ENCODE assay signal across 8 cellular contexts in genomic region chr12:123364532-123365140, GRCh38. TPM values are rescaled to one million over a fixed set of nuclear protein-coding genes. Genes with fewer than 3 reads are reported as not detected.
DNase-seq lines count a peak whose midpoint lies in the region; ATAC-seq and TF ChIP-seq lines count a peak whose summit lies in the region.

Gene SBNO1, minus strand, starts transcription at chr12:123364847. Its CDS starts 14,406 bp downstream, at chr12:123350441.

- H3K4me3 ChIP-seq in Jurkat, Clone E6-1 (ENCODE audit: low read length) = peak within 1 kb of the TSS; percentile 93
- peak within 1 kb of the TSS; percentile 82 for H3K4me3 ChIP-seq in PC-9

- peaks cover 19% of the 10 kb centered on the region for H3K4me1 Mint-ChIP-seq in activated T-helper 1 cell treated with anti-CD3 and anti-CD28 coated beads, Interleukin-12 subunit alpha, Interleukin-12 subunit beta, Interleukin-2, Interleukin-4 antibody, amounts not matched to agents 30 ng/mL and 10 ng/mL and 1 ng/mL, durations not matched to agents 14 hours and 24 hours and 36 hours (ENCODE audit: low read depth)
- H3K4me1 Mint-ChIP-seq in naive thymus-derived CD8-positive, alpha-beta T cell = peaks cover 11 to 36% (median 29%) of the 10 kb centered on the region in 4 donors

- peaks cover 14% of the 10 kb centered on the region for H3K4me1 ChIP-seq in PC-9 (replicated peaks; ENCODE audit: insufficient read depth)

- peak; percentile 35 for ATAC-seq in GM21515 (IDR thresholded peaks at IDR 0.05; ENCODE audit: unreplicated experiment)
- ATAC-seq in naive thymus-derived CD8-positive, alpha-beta T cell = peak; percentile 55 to 57

- peaks cover 31% of the 10 kb centered on the region for H4K20me1 ChIP-seq in PC-9 (ENCODE audit: insufficient read depth)

- no peaks in the 10 kb centered on the region for H3K27me3 ChIP-seq in PC-9 (ENCODE audit: insufficient read depth, low read depth)

- peak within 1 kb of the TSS; percentile 96 for H3K27ac Mint-ChIP-seq in activated T-helper 1 cell treated with anti-CD3 and anti-CD28 coated beads, Interleukin-12 subunit alpha, Interleukin-12 subunit beta, Interleukin-2, Interleukin-4 antibody, amounts not matched to agents 30 ng/mL and 10 ng/mL and 1 ng/mL, durations not matched to agents 14 hours and 24 hours and 36 hours
- H3K27ac Mint-ChIP-seq in naive thymus-derived CD8-positive, alpha-beta T cell = peak within 1 kb of the TSS; percentile 92 to 97 (median 96)

- no peaks in the 10 kb centered on the region for H3K27me3 Mint-ChIP-seq in activated T-helper 1 cell treated with anti-CD3 and anti-CD28 coated beads, Interleukin-12 subunit alpha, Interleukin-12 subunit beta, Interleukin-2, Interleukin-4 antibody, amounts not matched to agents 30 ng/mL and 10 ng/mL and 1 ng/mL, durations not matched to agents 14 hours and 24 hours and 36 hours (ENCODE audit: insufficient read depth)
- no peaks in the 10 kb centered on the region for H3K27me3 Mint-ChIP-seq in naive thymus-derived CD8-positive, alpha-beta T cell

- peak within 1 kb of the TSS; percentile 98 for H3K4me2 ChIP-seq in PC-9

- BruUV-seq in PC-9 (replicated peaks; lab: Mats Ljungman, UMichigan) = no TSS peak

- no peak for TF ChIP-seq CTCF in PC-9 (conservative IDR thresholded peaks at IDR 0.05)

- peak within 1 kb of the TSS; percentile 93 for H3K4me3 Mint-ChIP-seq in activated T-helper 1 cell treated with anti-CD3 and anti-CD28 coated beads, Interleukin-12 subunit alpha, Interleukin-12 subunit beta, Interleukin-2, Interleukin-4 antibody, amounts not matched to agents 30 ng/mL and 10 ng/mL and 1 ng/mL, durations not matched to agents 14 hours and 24 hours and 36 hours
- peak within 1 kb of the TSS; percentile 86 to 97 (median 93) for H3K4me3 Mint-ChIP-seq in naive thymus-derived CD8-positive, alpha-beta T cell

- no peaks in the 10 kb centered on the region for H3K9me3 Mint-ChIP-seq in activated T-helper 1 cell treated with anti-CD3 and anti-CD28 coated beads, Interleukin-12 subunit alpha, Interleukin-12 subunit beta, Interleukin-2, Interleukin-4 antibody, amounts not matched to agents 30 ng/mL and 10 ng/mL and 1 ng/mL, durations not matched to agents 14 hours and 24 hours and 36 hours
- H3K9me3 Mint-ChIP-seq in naive thymus-derived CD8-positive, alpha-beta T cell = no peaks in the 10 kb centered on the region

- POLR2A ChIA-PET in PC-9 (lab: Charles Lee; ENCODE audit: unreplicated experiment) = interaction anchor here (0.6 to 1.5 kb wide), 4 partner anchors 19 to 1470 kb away, joined by 4 to 17 read pairs (median 6); partner anchors contain the start of gene KMT5A
- POLR2A ChIA-PET in naive thymus-derived CD8-positive, alpha-beta T cell (lab: Charles Lee) = interaction anchor here (0.6 to 5.7 kb wide), 18 partner anchors 9 to 1575 kb away, joined by 3 to 72 read pairs (median 4); partner anchors contain the start of genes KMT5A, KNTC1, MPHOSPH9 and MTRFR

- no peaks in the 10 kb centered on the region for H3K9me2 ChIP-seq in PC-9 (ENCODE audit: insufficient read depth)

- peaks cover 13% of the 10 kb centered on the region; the same call in 1 of the 2 replicates for H3F3A ChIP-seq in PC-9 (ENCODE audit: insufficient read depth, low read depth)

- CTCF ChIA-PET in PC-9 (lab: Charles Lee) = interaction anchor here (0.6 to 1.7 kb wide), 2 partner anchors 13 to 194 kb away, joined by 8 to 9 read pairs; no protein-coding TSS in a partner anchor

- DNase-seq in COLO829 (ENCODE audit: low spot score) = peak; percentile 87
- peak; percentile 85 for DNase-seq in Jurkat, Clone E6-1 (ENCODE audit: low read depth, low spot score)
- peak in 1 of 2 experiments; percentile 82 for DNase-seq in PC-9
- DNase-seq in activated T-helper 1 cell treated with anti-CD3 and anti-CD28 coated beads, Interleukin-12 subunit alpha, Interleukin-12 subunit beta, Interleukin-2, Interleukin-4 antibody, amounts not matched to agents 30 ng/mL and 10 ng/mL and 1 ng/mL, durations not matched to agents 14 hours and 24 hours and 36 hours (ENCODE audit: low spot score) = peak; percentile 82
- DNase-seq in fibroblast of gingiva (ENCODE audit: low read depth) = peak; percentile 85
- DNase-seq in naive thymus-derived CD8-positive, alpha-beta T cell = peak in 9 of 10 donors; percentile 82 to 96 (median 92)
- DNase-seq in stimulated activated naive CD4-positive, alpha-beta T cell (lab: John Stamatoyannopoulos, UW) = peak; percentile 90 to 100 (median 96)

- H3K36me3 Mint-ChIP-seq in activated T-helper 1 cell treated with anti-CD3 and anti-CD28 coated beads, Interleukin-12 subunit alpha, Interleukin-12 subunit beta, Interleukin-2, Interleukin-4 antibody, amounts not matched to agents 30 ng/mL and 10 ng/mL and 1 ng/mL, durations not matched to agents 14 hours and 24 hours and 36 hours (ENCODE audit: low read depth) = no peaks in the 10 kb centered on the region
- no peaks in the 10 kb centered on the region for H3K36me3 Mint-ChIP-seq in naive thymus-derived CD8-positive, alpha-beta T cell

- no peaks in the 10 kb centered on the region for H3K36me3 ChIP-seq in PC-9 (ENCODE audit: low read depth)

- peak within 1 kb of the TSS; percentile 95 for H3K27ac ChIP-seq in PC-9

- intact Hi-C loops in PC-9 (cut with micrococcal nuclease; ENCODE audit: unreplicated experiment) = loop anchor here (1.0 to 2.0 kb wide), 2 partner anchors 19 to 218 kb away; no protein-coding TSS in a partner anchor
- intact Hi-C loops in activated T-helper 1 cell treated with anti-CD3 and anti-CD28 coated beads, Interleukin-12 subunit alpha, Interleukin-12 subunit beta, Interleukin-2, Interleukin-4 antibody, amounts not matched to agents 30 ng/mL and 10 ng/mL and 1 ng/mL, durations not matched to agents 14 hours and 24 hours and 36 hours (cut with micrococcal nuclease) = loop anchor here (1.0 to 5.0 kb wide), 16 partner anchors 20 to 837 kb away; partner anchors contain the start of genes ABCB9, CCDC92, DDX55 and DENR

- H3K79me2 ChIP-seq in PC-9 (ENCODE audit: low read depth) = peaks cover 49% of the 10 kb centered on the region

- no peaks in the 10 kb centered on the region for H3K9me3 ChIP-seq in PC-9 (ENCODE audit: insufficient read depth, low read depth)

- peak within 1 kb of the TSS; percentile 87 for H2AFZ ChIP-seq in PC-9

RNA-seq across cellular contexts. Expression of gene SBNO1, which starts in this region (rescaled TPM):
- polyA plus RNA-seq in Jurkat, Clone E6-1 (2012; ENCODE audit: insufficient read depth, insufficient read length) = 18.2 TPM
- 31.9 and 43.1 TPM in 2 replicates for total RNA-seq in PC-9 (2021)
- 51.6 and 52.8 TPM in 2 replicates for total RNA-seq in activated T-helper 1 cell treated with anti-CD3 and anti-CD28 coated beads, Interleukin-12 subunit alpha, Interleukin-12 subunit beta, Interleukin-2, Interleukin-4 antibody, amounts not matched to agents 30 ng/mL and 10 ng/mL and 1 ng/mL, durations not matched to agents 14 hours and 24 hours and 36 hours
- 10 to 100 TPM; 48.0 to 52.1 TPM for total RNA-seq in naive thymus-derived CD8-positive, alpha-beta T cell
- 10 to 100 TPM; 29.8 to 36.1 (median 36.0) TPM for polyA plus RNA-seq in naive thymus-derived CD8-positive, alpha-beta T cell
